ENCODE assay signal across 35 cellular contexts in the genomic region with DNA sequence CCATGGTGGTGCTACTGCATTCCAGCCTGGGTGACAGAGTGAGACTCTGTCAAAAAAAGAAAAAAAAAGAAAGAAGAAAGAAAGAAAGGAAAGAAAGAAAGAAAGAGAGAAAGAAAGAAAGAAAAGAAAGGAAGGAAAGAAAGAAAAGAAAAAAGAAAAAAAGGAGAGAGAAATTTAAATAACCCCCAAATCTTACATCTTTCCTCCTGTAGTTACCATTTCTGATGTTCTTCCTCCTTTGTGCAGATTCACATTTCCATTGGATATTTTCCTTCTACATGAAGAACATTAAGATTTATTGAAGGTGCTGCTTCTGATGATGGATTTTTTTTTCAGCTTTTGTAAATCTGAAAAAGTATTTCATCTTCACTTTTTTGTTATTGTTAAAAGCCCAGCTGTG.
"Had no signal": no experiment of that assay in that cellular context is flagged by ENCODE, and none has a peak within 500 bp of the region (broad histone marks: within the 10 kb centered on the region; RNA-seq: fewer than 3 reads in every experiment).

No MANE protein-coding gene starts in this region.

- H3K4me3 ChIP-seq: MG63 had no signal

- DNase-seq: Karpas-422, Kasumi-1, MG63, MM.1S, MV-4-11, NCI-H1048, NCI-H1092, NCI-H1092 treated with DMSO at 0.1 percent for 48 hours, NCI-H1105, NCI-H1105 treated with DMSO at 0.1 percent for 48 hours, NCI-H1417, NCI-H1417 treated with DMSO at 0.1 percent for 48 hours, NCI-H1436, NCI-H1436 treated with DMSO at 0.1 percent for 48 hours, NCI-H146, NCI-H1694, NCI-H1694 treated with DMSO at 0.1 percent for 48 hours, NCI-H187, NCI-H187 treated with DMSO at 0.1 percent for 48 hours, NCI-H1930, NCI-H2029, NCI-H2029 treated with DMSO at 0.1 percent for 48 hours, NCI-H2081, NCI-H2081 treated with DMSO at 0.1 percent for 48 hours, NCI-H2107, NCI-H2171, NCI-H2171 treated with DMSO at 0.1 percent for 48 hours, NCI-H2227 treated with DMSO at 0.1 percent for 48 hours, NCI-H226, NCI-H345, NCI-H446, NCI-H446 treated with DMSO at 0.1 percent for 48 hours, NCI-H510A, NCI-H510A treated with DMSO at 0.1 percent for 48 hours, NCI-H524 had no signal

- H3K9me3 ChIP-seq: MG63 had no signal

- H3K36me3 ChIP-seq: MG63 had no signal
